In the genomic region with DNA sequence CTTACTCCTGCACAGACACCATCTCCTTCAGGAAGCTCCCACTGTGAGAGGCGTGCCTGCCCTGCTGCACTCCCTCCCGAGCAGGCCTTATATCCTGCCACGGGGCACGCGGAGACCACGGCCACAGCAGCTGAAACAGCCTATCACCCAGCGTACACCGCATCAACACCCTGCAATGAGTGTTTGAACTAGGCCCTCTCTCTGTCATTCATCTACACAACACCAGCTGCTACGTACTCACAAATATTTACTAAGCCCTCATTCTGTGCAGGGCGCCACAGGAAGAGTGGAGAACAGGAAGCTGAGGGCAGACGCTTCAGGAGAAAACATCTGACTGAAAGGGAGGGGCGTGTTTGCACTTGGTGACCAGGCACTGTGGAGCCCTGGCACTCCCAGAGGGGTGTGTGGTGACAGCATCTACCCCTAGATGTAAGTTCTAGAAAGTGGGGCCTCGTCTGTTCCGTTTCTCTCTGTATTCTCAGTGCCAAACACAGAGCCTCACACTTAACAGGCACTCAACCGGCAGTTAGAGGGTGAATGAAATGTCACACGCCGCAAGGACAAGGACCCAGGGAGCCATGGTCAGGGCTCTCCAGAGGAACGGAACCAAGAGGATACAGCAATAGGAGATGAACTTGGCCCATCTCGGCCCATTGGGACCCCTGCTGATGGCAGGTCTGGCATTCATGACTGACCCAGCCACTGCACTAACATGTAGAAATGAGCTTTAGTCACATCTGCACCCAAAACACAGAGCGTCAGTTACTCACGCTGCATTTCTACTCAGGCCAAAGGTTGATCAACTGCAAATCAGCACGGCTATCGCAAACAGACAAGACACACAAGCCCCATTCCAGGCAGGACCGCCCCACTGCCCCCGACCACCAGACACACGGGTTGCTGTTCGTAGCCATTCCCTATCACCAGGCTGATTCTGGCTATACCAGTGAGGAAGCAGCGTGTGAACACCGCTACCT, we compare ENCODE assay signal across 8 cellular contexts. TPM values are rescaled to one million over a fixed set of nuclear protein-coding genes. Genes with fewer than 3 reads are reported as not detected.
DNase-seq lines count a peak whose midpoint lies in the region; ATAC-seq and TF ChIP-seq lines count a peak whose summit lies in the region.

No MANE protein-coding gene starts in this region.

- no peaks in the 10 kb centered on the region for H3K27me3 Mint-ChIP-seq in naive thymus-derived CD4-positive, alpha-beta T cell

- peak; percentile 23 for DNase-seq in ELR (ENCODE audit: low read depth)
- DNase-seq in NCI-H2029 treated with DMSO at 0.1 percent for 48 hours (lab: John Stamatoyannopoulos, UW) = peak; percentile 98
- peak; percentile 39 to 52 for DNase-seq in activated CD4-positive, alpha-beta T cell treated with anti-CD3 and anti-CD28 coated beads, Interleukin-2, amount 50 U/mL, for 4 hours
- peak; percentile 73 for DNase-seq in effector CD4-positive, alpha-beta T cell
- peak; percentile 42 to 92 (median 88) for DNase-seq in naive thymus-derived CD4-positive, alpha-beta T cell
- peak; percentile 79 for DNase-seq in upper lobe of right lung
- DNase-seq in foreskin keratinocyte = no peak

- H3K27me3 ChIP-seq in naive thymus-derived CD4-positive, alpha-beta T cell (ENCODE audit: control insufficient read depth in 2 of 2, insufficient read depth in 2 of 2, low read length in 2 of 2) = no peaks in the 10 kb centered on the region
- H3K27me3 ChIP-seq in upper lobe of right lung (no peaks in the 10 kb centered on the region), foreskin keratinocyte (no peaks in the 10 kb centered on the region)

- ATAC-seq in naive thymus-derived CD4-positive, alpha-beta T cell = peak; percentile 96
- ATAC-seq in upper lobe of right lung = peak; percentile 90
- ATAC-seq in GM19395 (IDR thresholded peaks at IDR 0.05; ENCODE audit: unreplicated experiment) = no peak
- ATAC-seq in foreskin keratinocyte = no peak

- peaks cover 69 to 99% (median 89%) of the 10 kb centered on the region in 7 donors for H3K4me1 Mint-ChIP-seq in naive thymus-derived CD4-positive, alpha-beta T cell

- H3K4me1 ChIP-seq in naive thymus-derived CD4-positive, alpha-beta T cell (ENCODE audit: control insufficient read depth in 2 of 2, insufficient read depth in 2 of 2, low read length in 2 of 2) = peaks cover 56 to 84% of the 10 kb centered on the region in 2 donors
- peaks cover 66% of the 10 kb centered on the region for H3K4me1 ChIP-seq in upper lobe of right lung
- peaks cover under 1% of the 10 kb centered on the region for H3K4me1 ChIP-seq in foreskin keratinocyte

- peaks cover 0 to 4% (median 0%) of the 10 kb centered on the region in 3 experiments for H3K36me3 ChIP-seq in naive thymus-derived CD4-positive, alpha-beta T cell (ENCODE audit: control insufficient read depth in 2 of 3, insufficient read depth in 3 of 3, low read length in 3 of 3)
- H3K36me3 ChIP-seq in upper lobe of right lung = peaks cover 5% of the 10 kb centered on the region

- TF ChIP-seq CTCF in upper lobe of right lung (IDR thresholded peaks at IDR 0.05) (no peak), foreskin keratinocyte (conservative IDR thresholded peaks at IDR 0.05) (no peak)

- POLR2A ChIA-PET in naive thymus-derived CD4-positive, alpha-beta T cell (lab: Charles Lee) = interaction anchor here (1.0 to 5.5 kb wide), 10 partner anchors 8 to 171 kb away, joined by 3 to 89 read pairs (median 6); a partner anchor contains a TSS

- H3K9me3 ChIP-seq in naive thymus-derived CD4-positive, alpha-beta T cell (ENCODE audit: control insufficient read depth in 2 of 3, low read length in 3 of 3) = no peaks in the 10 kb centered on the region
- no peaks in the 10 kb centered on the region for H3K9me3 ChIP-seq in upper lobe of right lung

- H3K4me3 Mint-ChIP-seq in naive thymus-derived CD4-positive, alpha-beta T cell = peak overlapping the region; percentile 79 to 89 (median 84)

- peaks cover 0 to 14% (median 7%) of the 10 kb centered on the region in 5 donors for H3K36me3 Mint-ChIP-seq in naive thymus-derived CD4-positive, alpha-beta T cell

- H3K4me3 ChIP-seq in naive thymus-derived CD4-positive, alpha-beta T cell (ENCODE audit: low read length) = peak overlapping the region; percentile 38
- H3K4me3 ChIP-seq in upper lobe of right lung = no peak overlapping the region

- H3K27ac Mint-ChIP-seq in naive thymus-derived CD4-positive, alpha-beta T cell = peak overlapping the region; percentile 95 to 100 (median 99)

- CTCF ChIA-PET in naive thymus-derived CD4-positive, alpha-beta T cell (lab: Charles Lee) = interaction anchor here (0.9 to 2.8 kb wide), 8 partner anchors 9 to 60 kb away, joined by 3 to 16 read pairs (median 4); a partner anchor contains a TSS

- H3K27ac ChIP-seq in naive thymus-derived CD4-positive, alpha-beta T cell (ENCODE audit: low read depth, low read length) = peak overlapping the region; percentile 77
- peak overlapping the region; percentile 88 for H3K27ac ChIP-seq in upper lobe of right lung
- no peak overlapping the region for H3K27ac ChIP-seq in foreskin keratinocyte

- intact Hi-C loops in naive thymus-derived CD4-positive, alpha-beta T cell (cut with micrococcal nuclease) = loop anchor here (1.0 to 2.0 kb wide), 8 partner anchors 9 to 339 kb away; a partner anchor contains a TSS
- intact Hi-C loops in upper lobe of right lung (cut with DNase I) = no loop called here

- no peaks in the 10 kb centered on the region for H3K9me3 Mint-ChIP-seq in naive thymus-derived CD4-positive, alpha-beta T cell

RNA-seq across cellular contexts. Expression of a gene that starts 15.7 kb away (rescaled TPM):
- 100 to 1,000 TPM in 1 of 5 experiments, 10 to 100 TPM in 4; 88.3 to 104 (median 94.0) TPM for total RNA-seq in naive thymus-derived CD4-positive, alpha-beta T cell
- 10 to 100 TPM in 1 of 2 donors, 1 to 10 TPM in 1; 7.0 to 12.4 TPM for polyA plus RNA-seq in naive thymus-derived CD4-positive, alpha-beta T cell
- 65.5 TPM for total RNA-seq in upper lobe of right lung
- 54.7 and 56.3 TPM in 2 replicates for total RNA-seq in foreskin keratinocyte
- polyA plus RNA-seq in foreskin keratinocyte = 47.2 and 53.1 TPM in 2 replicates

RNA-seq across cellular contexts. Expression of a gene that starts 48.2 kb away (rescaled TPM):
- total RNA-seq in naive thymus-derived CD4-positive, alpha-beta T cell = 10 to 100 TPM; 22.1 to 80.6 (median 58.5) TPM
- 1 to 10 TPM; 1.6 to 4.1 TPM for polyA plus RNA-seq in naive thymus-derived CD4-positive, alpha-beta T cell
- 12.5 TPM for total RNA-seq in upper lobe of right lung
- 1.4 and 2.6 TPM in 2 replicates for total RNA-seq in foreskin keratinocyte
- polyA plus RNA-seq in foreskin keratinocyte = 1.4 and 2.9 TPM in 2 replicates

RNA-seq across cellular contexts. Expression of a gene that starts 57.6 kb away (rescaled TPM):
- total RNA-seq in naive thymus-derived CD4-positive, alpha-beta T cell = 10 to 100 TPM; 13.1 to 39.4 (median 27.8) TPM
- polyA plus RNA-seq in naive thymus-derived CD4-positive, alpha-beta T cell = 1 to 10 TPM; 6.3 to 7.0 TPM
- total RNA-seq in upper lobe of right lung (6.8 TPM), foreskin keratinocyte (1.5 and 2.1 TPM in 2 replicates)
- 0.89 and 1.2 TPM in 2 replicates for polyA plus RNA-seq in foreskin keratinocyte

RNA-seq across cellular contexts. Expression of a gene that starts 58.7 kb away (rescaled TPM):
- total RNA-seq in naive thymus-derived CD4-positive, alpha-beta T cell = 100 to 1,000 TPM; 108 to 241 (median 135) TPM
- polyA plus RNA-seq in naive thymus-derived CD4-positive, alpha-beta T cell = 100 to 1,000 TPM; 381 to 415 TPM
- total RNA-seq in upper lobe of right lung (134 TPM), foreskin keratinocyte (283 and 287 TPM in 2 replicates)
- polyA plus RNA-seq in foreskin keratinocyte = 511 and 568 TPM in 2 replicates

Comparison
In these comparisons a context has a peak if more than half of its experiments do, and no peak if none do; other contexts are left out.
1. DNase-seq: peak in ELR (single experiment), NCI-H2029 treated with DMSO at 0.1 percent for 48 hours (single experiment), activated CD4-positive, alpha-beta T cell treated with anti-CD3 and anti-CD28 coated beads, Interleukin-2, amount 50 U/mL, for 4 hours (2 of 2), effector CD4-positive, alpha-beta T cell (single experiment), naive thymus-derived CD4-positive, alpha-beta T cell (9 of 9) and upper lobe of right lung (single experiment); none in foreskin keratinocyte (0 of 2).
2. ATAC-seq: peak in naive thymus-derived CD4-positive, alpha-beta T cell (single experiment) and upper lobe of right lung (single experiment); none in GM19395 (single experiment) and foreskin keratinocyte (single experiment).